17 cellular contexts compared by ENCODE assay signal in genomic region chr14:89233184-89233583, GRCh38.
DNase-seq lines count a peak whose midpoint lies in the region; ATAC-seq and TF ChIP-seq lines count a peak whose summit lies in the region.
"Had no signal": no experiment of that assay in that cellular context is flagged by ENCODE, and none has a peak within 500 bp of the region (broad histone marks: within the 10 kb centered on the region; RNA-seq: fewer than 3 reads in every experiment).

No MANE protein-coding gene starts in this region.

- peaks cover 37% of the 10 kb centered on the region for H3K4me1 Mint-ChIP-seq in activated CD4-positive, alpha-beta T cell treated with anti-CD3 and anti-CD28 coated beads for 36 hours
- H3K4me1 Mint-ChIP-seq in CD4-positive, alpha-beta T cell (ENCODE audit: low read depth), result peaks cover 65% of the 10 kb centered on the region
- peaks cover 76 to 82% of the 10 kb centered on the region in 2 donors for H3K4me1 Mint-ChIP-seq in natural killer cell

- no peak overlapping the region for H3K27ac Mint-ChIP-seq in activated CD4-positive, alpha-beta T cell treated with anti-CD3 and anti-CD28 coated beads for 36 hours
- H3K27ac Mint-ChIP-seq in CD4-positive, alpha-beta T cell, result peak overlapping the region; percentile 47
- peak overlapping the region; percentile 35 to 41 for H3K27ac Mint-ChIP-seq in natural killer cell

- H3K27me3 ChIP-seq in CD4-positive, alpha-beta T cell (ENCODE audit: control insufficient read depth, insufficient read depth, low read length), result no peaks in the 10 kb centered on the region
- H3K27me3 ChIP-seq: BLaER1 treated with 17β-estradiol and CSF1 and Interleukin-3, amounts not matched to agents 10 nM and 100 nM had no signal

- H3K4me3 Mint-ChIP-seq in activated CD4-positive, alpha-beta T cell treated with anti-CD3 and anti-CD28 coated beads for 36 hours, result no peak overlapping the region
- H3K4me3 Mint-ChIP-seq in CD4-positive, alpha-beta T cell, result no peak overlapping the region
- no peak overlapping the region for H3K4me3 Mint-ChIP-seq in natural killer cell

- H3K36me3 Mint-ChIP-seq in activated CD4-positive, alpha-beta T cell treated with anti-CD3 and anti-CD28 coated beads for 36 hours (ENCODE audit: low read depth), result peaks cover 12% of the 10 kb centered on the region
- peaks cover 18% of the 10 kb centered on the region for H3K36me3 Mint-ChIP-seq in CD4-positive, alpha-beta T cell (ENCODE audit: low read depth)
- H3K36me3 Mint-ChIP-seq in natural killer cell, result no peaks in the 10 kb centered on the region

- intact Hi-C loops in activated CD4-positive, alpha-beta T cell treated with anti-CD3 and anti-CD28 coated beads for 36 hours (cut with DNase I, micrococcal nuclease), result no loop called here
- intact Hi-C loops in CD4-positive, alpha-beta T cell (cut with DNase I, micrococcal nuclease), result no loop called here
- intact Hi-C loops in natural killer cell (cut with micrococcal nuclease), result no loop called here

- H3K9me3 Mint-ChIP-seq in activated CD4-positive, alpha-beta T cell treated with anti-CD3 and anti-CD28 coated beads for 36 hours (ENCODE audit: low read depth), result peaks cover 8% of the 10 kb centered on the region
- H3K9me3 Mint-ChIP-seq in CD4-positive, alpha-beta T cell, result no peaks in the 10 kb centered on the region
- no peaks in the 10 kb centered on the region for H3K9me3 Mint-ChIP-seq in natural killer cell

- no peak for DNase-seq in activated CD4-positive, alpha-beta T cell treated with anti-CD3 and anti-CD28 coated beads for 36 hours
- DNase-seq in activated CD4-positive, alpha-beta T cell treated with anti-CD3 and anti-CD28 coated beads for 1 hour, result no peak
- no peak for DNase-seq in CD4-positive, alpha-beta T cell
- DNase-seq in natural killer cell, result no peak
- DNase-seq in stimulated activated naive CD8-positive, alpha-beta T cell treated with anti-CD3 and anti-CD28 coated beads, Interleukin-15, Interleukin-2, amounts not matched to agents 100 U/mL and 50 U/mL, for 24 hours, result no peak
- DNase-seq in UCSD-AML1 (lab: John Stamatoyannopoulos, UW; ENCODE audit: unreplicated experiment), result no peak
- no peak for DNase-seq in DMS153 (lab: John Stamatoyannopoulos, UW)
- DNase-seq: 8988T, GF-D8, Kasumi-1, NCI-H1694, NCI-H2081, NCI-H2171 treated with DMSO at 0.1 percent for 48 hours, NCI-H446, NCI-H526, SHP77 had no signal

- POLR2A ChIA-PET in activated CD4-positive, alpha-beta T cell treated with anti-CD3 and anti-CD28 coated beads for 36 hours (lab: Charles Lee), result no interaction called here
- POLR2A ChIA-PET in CD4-positive, alpha-beta T cell (lab: Charles Lee), result no interaction called here

- no peaks in the 10 kb centered on the region for H3K27me3 Mint-ChIP-seq in activated CD4-positive, alpha-beta T cell treated with anti-CD3 and anti-CD28 coated beads for 36 hours
- no peaks in the 10 kb centered on the region for H3K27me3 Mint-ChIP-seq in CD4-positive, alpha-beta T cell
- H3K27me3 Mint-ChIP-seq in natural killer cell (ENCODE audit: low read depth in 2 of 2), result no peaks in the 10 kb centered on the region

- H3K9me3 ChIP-seq in CD4-positive, alpha-beta T cell (ENCODE audit: control insufficient read depth, low read length), result no peaks in the 10 kb centered on the region

- peak; percentile 49 for ATAC-seq in activated CD4-positive, alpha-beta T cell treated with anti-CD3 and anti-CD28 coated beads for 36 hours
- no peak for ATAC-seq in CD4-positive, alpha-beta T cell (ENCODE audit: poor library complexity)
- no peak for ATAC-seq in natural killer cell
- peak; percentile 55 for ATAC-seq in stimulated activated naive CD8-positive, alpha-beta T cell treated with anti-CD3 and anti-CD28 coated beads, Interleukin-15, Interleukin-2, amounts not matched to agents 100 U/mL and 50 U/mL, for 24 hours

- H3K27ac ChIP-seq in CD4-positive, alpha-beta T cell (ENCODE audit: low read depth, low read length), result no peak overlapping the region
- H3K27ac ChIP-seq: BLaER1 treated with 17β-estradiol and CSF1 and Interleukin-3, amounts not matched to agents 10 nM and 100 nM had no signal

- no peak for TF ChIP-seq CTCF in CD4-positive, alpha-beta T cell (IDR thresholded peaks at IDR 0.05)
- TF ChIP-seq CTCF in natural killer cell (IDR thresholded peaks at IDR 0.05), result no peak

- CTCF ChIA-PET in activated CD4-positive, alpha-beta T cell treated with anti-CD3 and anti-CD28 coated beads for 36 hours (lab: Charles Lee), result no interaction called here
- CTCF ChIA-PET in CD4-positive, alpha-beta T cell (lab: Charles Lee), result no interaction called here

Comparison
In these comparisons a context has a peak if more than half of its experiments do, and no peak if none do; other contexts are left out.
1. ATAC-seq: peak in activated CD4-positive, alpha-beta T cell treated with anti-CD3 and anti-CD28 coated beads for 36 hours (single experiment) and stimulated activated naive CD8-positive, alpha-beta T cell treated with anti-CD3 and anti-CD28 coated beads, Interleukin-15, Interleukin-2, amounts not matched to agents 100 U/mL and 50 U/mL, for 24 hours (single experiment); none in CD4-positive, alpha-beta T cell (single experiment) and natural killer cell (0 of 3).